ENCODE assay signal across 8 cellular contexts in genomic region chr19:38932425-38933179, GRCh38. TPM values are rescaled to one million over a fixed set of nuclear protein-coding genes. Genes with fewer than 3 reads are reported as not detected.
A peak's percentile ranks its signal among the peaks of the same experiment; 100 is the strongest.
DNase-seq lines count a peak whose midpoint lies in the region; TF ChIP-seq lines count a peak whose summit lies in the region.

No MANE protein-coding gene starts in this region.

- H3K9me3 Mint-ChIP-seq in activated T-helper 1 cell treated with anti-CD3 and anti-CD28 coated beads, Interleukin-12 subunit alpha, Interleukin-12 subunit beta, Interleukin-2, Interleukin-4 antibody, amounts not matched to agents 30 ng/mL and 10 ng/mL and 1 ng/mL, durations not matched to agents 14 hours and 24 hours and 36 hours: no peaks in the 10 kb centered on the region

- H3K27me3 ChIP-seq in kidney epithelial cell (ENCODE audit: control insufficient read depth, insufficient read depth, low read length): no peaks in the 10 kb centered on the region

- POLR2A ChIA-PET in HEK293T (lab: Yijun Ruan, JAX): interaction anchor here (1.2 to 2.9 kb wide), 4 partner anchors 32 to 425 kb away, joined by 3 to 14 read pairs (median 3); partner anchors contain the start of genes FBXO17, NFKBIB and SIRT2

- H3K4me1 Mint-ChIP-seq in activated T-helper 1 cell treated with anti-CD3 and anti-CD28 coated beads, Interleukin-12 subunit alpha, Interleukin-12 subunit beta, Interleukin-2, Interleukin-4 antibody, amounts not matched to agents 30 ng/mL and 10 ng/mL and 1 ng/mL, durations not matched to agents 14 hours and 24 hours and 36 hours (ENCODE audit: low read depth): peaks cover 28% of the 10 kb centered on the region

- no peak overlapping the region for H3K4me3 ChIP-seq in kidney epithelial cell (ENCODE audit: low read depth, low read length)

- DNase-seq in NCI-H82 (lab: John Stamatoyannopoulos, UW) (peak; percentile 68), NCI-H82 treated with DMSO at 0.1 percent for 48 hours (lab: John Stamatoyannopoulos, UW; ENCODE audit: unreplicated experiment) (no peak), LoVo (ENCODE audit: low spot score) (peak; percentile 7), kidney epithelial cell (ENCODE audit: low read depth) (peak; percentile 7), HEK293T (ENCODE audit: extremely low spot score) (no peak), DMS153 treated with DMSO at 0.1 percent for 48 hours (lab: John Stamatoyannopoulos, UW; ENCODE audit: unreplicated experiment) (no peak), NCI-H226 (no peak)
- DNase-seq in activated T-helper 1 cell treated with anti-CD3 and anti-CD28 coated beads, Interleukin-12 subunit alpha, Interleukin-12 subunit beta, Interleukin-2, Interleukin-4 antibody, amounts not matched to agents 30 ng/mL and 10 ng/mL and 1 ng/mL, durations not matched to agents 14 hours and 24 hours and 36 hours (ENCODE audit: low spot score): peak; percentile 15

- TF ChIP-seq CTCF in kidney epithelial cell (IDR thresholded peaks at IDR 0.05; ENCODE audit: insufficient read depth, low read length, poor library complexity, severe bottlenecking): peak; percentile 42

- H3K36me3 Mint-ChIP-seq in activated T-helper 1 cell treated with anti-CD3 and anti-CD28 coated beads, Interleukin-12 subunit alpha, Interleukin-12 subunit beta, Interleukin-2, Interleukin-4 antibody, amounts not matched to agents 30 ng/mL and 10 ng/mL and 1 ng/mL, durations not matched to agents 14 hours and 24 hours and 36 hours (ENCODE audit: low read depth): peaks cover 34% of the 10 kb centered on the region

- H3K27me3 Mint-ChIP-seq in activated T-helper 1 cell treated with anti-CD3 and anti-CD28 coated beads, Interleukin-12 subunit alpha, Interleukin-12 subunit beta, Interleukin-2, Interleukin-4 antibody, amounts not matched to agents 30 ng/mL and 10 ng/mL and 1 ng/mL, durations not matched to agents 14 hours and 24 hours and 36 hours (ENCODE audit: insufficient read depth): no peaks in the 10 kb centered on the region

- H3K4me3 Mint-ChIP-seq in activated T-helper 1 cell treated with anti-CD3 and anti-CD28 coated beads, Interleukin-12 subunit alpha, Interleukin-12 subunit beta, Interleukin-2, Interleukin-4 antibody, amounts not matched to agents 30 ng/mL and 10 ng/mL and 1 ng/mL, durations not matched to agents 14 hours and 24 hours and 36 hours: peak overlapping the region; percentile 67

- H3K36me3 ChIP-seq in kidney epithelial cell (ENCODE audit: control insufficient read depth, insufficient read depth, low read length): peaks cover 1% of the 10 kb centered on the region

- CTCF ChIA-PET in HEK293T (lab: Yijun Ruan, JAX): interaction anchor here (0.7 kb wide), 1 partner anchor 21 kb away, joined by 3 read pairs; no protein-coding TSS in a partner anchor

- intact Hi-C loops in activated T-helper 1 cell treated with anti-CD3 and anti-CD28 coated beads, Interleukin-12 subunit alpha, Interleukin-12 subunit beta, Interleukin-2, Interleukin-4 antibody, amounts not matched to agents 30 ng/mL and 10 ng/mL and 1 ng/mL, durations not matched to agents 14 hours and 24 hours and 36 hours (cut with micrococcal nuclease): no loop called here

- no peak overlapping the region for H3K27ac Mint-ChIP-seq in activated T-helper 1 cell treated with anti-CD3 and anti-CD28 coated beads, Interleukin-12 subunit alpha, Interleukin-12 subunit beta, Interleukin-2, Interleukin-4 antibody, amounts not matched to agents 30 ng/mL and 10 ng/mL and 1 ng/mL, durations not matched to agents 14 hours and 24 hours and 36 hours

TF ChIP-seq in HEK293T, 16 proteins besides CTCF, POLR2A, EP300 and RAD21:
- TF ChIP-seq CTBP1 (IDR thresholded peaks at IDR 0.05; ENCODE audit: borderline replicate concordance): no peak
- no peak for TF ChIP-seq ZNF384 (IDR thresholded peaks at IDR 0.05)
- TF ChIP-seq L3MBTL2 (conservative IDR thresholded peaks at IDR 0.05): no peak
- TF ChIP-seq NFRKB (IDR thresholded peaks at IDR 0.05): no peak
- no peak for TF ChIP-seq FOXA1 (IDR thresholded peaks at IDR 0.05)
- TF ChIP-seq BHLHE40 (IDR thresholded peaks at IDR 0.05; ENCODE audit: borderline replicate concordance): no peak
- TF ChIP-seq PKNOX1 (IDR thresholded peaks at IDR 0.05): no peak
- TF ChIP-seq FOXK2 (IDR thresholded peaks at IDR 0.05): no peak
- no peak for TF ChIP-seq LEF1 (IDR thresholded peaks at IDR 0.05; ENCODE audit: borderline replicate concordance)
- no peak for TF ChIP-seq SP1 (IDR thresholded peaks at IDR 0.05)
- TF ChIP-seq SUZ12 (IDR thresholded peaks at IDR 0.05): no peak
TF ChIP-seq in HEK293T: peak in this region for 0.

RNA-seq across cellular contexts. Expression of gene MRPS12, which starts 1.9 kb away (rescaled TPM):
- 118 and 120 TPM in 2 replicates for total RNA-seq in activated T-helper 1 cell treated with anti-CD3 and anti-CD28 coated beads, Interleukin-12 subunit alpha, Interleukin-12 subunit beta, Interleukin-2, Interleukin-4 antibody, amounts not matched to agents 30 ng/mL and 10 ng/mL and 1 ng/mL, durations not matched to agents 14 hours and 24 hours and 36 hours
- total RNA-seq in kidney epithelial cell: 53.8 and 67.1 TPM in 2 replicates

RNA-seq across cellular contexts. Expression of gene SARS2, which starts 2.0 kb away (rescaled TPM):
- total RNA-seq in activated T-helper 1 cell treated with anti-CD3 and anti-CD28 coated beads, Interleukin-12 subunit alpha, Interleukin-12 subunit beta, Interleukin-2, Interleukin-4 antibody, amounts not matched to agents 30 ng/mL and 10 ng/mL and 1 ng/mL, durations not matched to agents 14 hours and 24 hours and 36 hours: 36.5 and 38.4 TPM in 2 replicates
- 40.5 and 55.2 TPM in 2 replicates for total RNA-seq in kidney epithelial cell

RNA-seq across cellular contexts. Expression of gene CCER2, which starts 20.6 kb away (rescaled TPM):
- total RNA-seq in activated T-helper 1 cell treated with anti-CD3 and anti-CD28 coated beads, Interleukin-12 subunit alpha, Interleukin-12 subunit beta, Interleukin-2, Interleukin-4 antibody, amounts not matched to agents 30 ng/mL and 10 ng/mL and 1 ng/mL, durations not matched to agents 14 hours and 24 hours and 36 hours: 0.67 and 0.88 TPM in 2 replicates
- 0.42 TPM in 1 of 2 replicates, not detected in the other for total RNA-seq in kidney epithelial cell

RNA-seq across cellular contexts. Expression of gene NFKBIB, which starts 32.8 kb away (rescaled TPM):
- 98.1 and 102 TPM in 2 replicates for total RNA-seq in activated T-helper 1 cell treated with anti-CD3 and anti-CD28 coated beads, Interleukin-12 subunit alpha, Interleukin-12 subunit beta, Interleukin-2, Interleukin-4 antibody, amounts not matched to agents 30 ng/mL and 10 ng/mL and 1 ng/mL, durations not matched to agents 14 hours and 24 hours and 36 hours
- 39.0 and 41.7 TPM in 2 replicates for total RNA-seq in kidney epithelial cell

RNA-seq across cellular contexts. Expression of gene SIRT2, which starts 33.2 kb away (rescaled TPM):
- total RNA-seq in activated T-helper 1 cell treated with anti-CD3 and anti-CD28 coated beads, Interleukin-12 subunit alpha, Interleukin-12 subunit beta, Interleukin-2, Interleukin-4 antibody, amounts not matched to agents 30 ng/mL and 10 ng/mL and 1 ng/mL, durations not matched to agents 14 hours and 24 hours and 36 hours: 28.3 and 28.7 TPM in 2 replicates
- total RNA-seq in kidney epithelial cell: 38.9 and 65.5 TPM in 2 replicates

Comparison
In these comparisons a context has a peak if more than half of its experiments do, and no peak if none do; other contexts are left out.
1. DNase-seq: peak in NCI-H82 (single experiment), LoVo (single experiment), activated T-helper 1 cell treated with anti-CD3 and anti-CD28 coated beads, Interleukin-12 subunit alpha, Interleukin-12 subunit beta, Interleukin-2, Interleukin-4 antibody, amounts not matched to agents 30 ng/mL and 10 ng/mL and 1 ng/mL, durations not matched to agents 14 hours and 24 hours and 36 hours (single experiment) and kidney epithelial cell (single experiment); none in NCI-H82 treated with DMSO at 0.1 percent for 48 hours (single experiment), HEK293T (single experiment), DMS153 treated with DMSO at 0.1 percent for 48 hours (single experiment) and NCI-H226 (single experiment).